13 cellular contexts compared by ENCODE assay signal in genomic region chr9:129639756-129640085, GRCh38. TPM values are rescaled to one million over a fixed set of nuclear protein-coding genes. Genes with fewer than 3 reads are reported as not detected.
DNase-seq lines count a peak whose midpoint lies in the region; ATAC-seq, FAIRE-seq and TF ChIP-seq lines count a peak whose summit lies in the region.
"Had no signal": no experiment of that assay in that cellular context is flagged by ENCODE, and none has a peak within 500 bp of the region (broad histone marks: within the 10 kb centered on the region; RNA-seq: fewer than 3 reads in every experiment).

No MANE protein-coding gene starts in this region.

- H3K9me3 Mint-ChIP-seq in activated naive CD8-positive, alpha-beta T cell treated with anti-CD3 and anti-CD28 coated beads, Interleukin-2, amount 50 U/mL, for 24 hours, result no peaks in the 10 kb centered on the region
- H3K9me3 Mint-ChIP-seq: activated B cell treated with CpG ODN at 0.5 μM for 24 hours had no signal

- FAIRE-seq in A549 (lab: Jason Lieb, UNC), result no peak

- no peaks in the 10 kb centered on the region for H3K9me2 ChIP-seq in GM23248 (ENCODE audit: insufficient read depth)

- peak overlapping the region; percentile 49 for H3K27ac Mint-ChIP-seq in activated naive CD8-positive, alpha-beta T cell treated with anti-CD3 and anti-CD28 coated beads, Interleukin-2, amount 50 U/mL, for 24 hours
- H3K27ac Mint-ChIP-seq: activated B cell treated with CpG ODN at 0.5 μM for 24 hours had no signal

- H3K27ac ChIP-seq in A549 (no peak overlapping the region), GM23248 (peak overlapping the region; percentile 74), layer of hippocampus (ENCODE audit: low read depth, low read length) (peak overlapping the region; percentile 52), spleen (peak overlapping the region in 1 of 8 donors; percentile 18)
- H3K27ac ChIP-seq: C4-2B had no signal

- peak overlapping the region; percentile 88 for H3K9ac ChIP-seq in GM23248

- no peak for TF ChIP-seq EP300 in A549 (IDR thresholded peaks at IDR 0.05)

- H3K4me1 Mint-ChIP-seq in activated naive CD8-positive, alpha-beta T cell treated with anti-CD3 and anti-CD28 coated beads, Interleukin-2, amount 50 U/mL, for 24 hours, result peaks cover 16% of the 10 kb centered on the region

- intact Hi-C loops in spleen (cut with DNase I; ENCODE audit: low total_unique reads), result loop anchor here (10.0 kb wide), 1 partner anchor 145 kb away; no protein-coding TSS in a partner anchor

- WGBS in A549 (ENCODE audit: missing lambda C conversion rate), result 92% methylated on average over 12 of the region's 12 CpGs
- 46 to 52% methylated on average over 12 of the region's 12 CpGs for WGBS in GM23248 (ENCODE audit: low coverage in 1 of 2, low lambda C conversion rate in 2 of 2, missing lambda C conversion rate in 2 of 2), 2 experiments
- 72 to 88% (median 86%) methylated on average over 9 to 12 of the region's 12 CpGs for WGBS in spleen, 5 donors

- H3K79me2 ChIP-seq in GM23248 (ENCODE audit: insufficient read depth), result peaks cover 72% of the 10 kb centered on the region

- in situ Hi-C loops in GM23248 (cut with MboI), result loop anchor here (5.0 kb wide), 1 partner anchor 148 kb away; no protein-coding TSS in a partner anchor

- peaks cover 5% of the 10 kb centered on the region; the same call in 1 of the 2 replicates for H3F3A ChIP-seq in GM23248 (ENCODE audit: insufficient read depth)

- no peak for TF ChIP-seq RAD21 in A549 (conservative IDR thresholded peaks at IDR 0.05 in 1 of 2, IDR thresholded peaks at IDR 0.05 in 1 of 2)

- H3K4me3 ChIP-seq in A549 (no peak overlapping the region), GM23248 (peak overlapping the region; percentile 84), spleen (no peak overlapping the region)

- peaks cover 24% of the 10 kb centered on the region for H3K36me3 ChIP-seq in GM23248 (ENCODE audit: low read depth)
- H3K36me3 ChIP-seq in spleen, result peaks cover 0 to 53% (median 46%) of the 10 kb centered on the region in 6 donors

- no peaks in the 10 kb centered on the region for H4K20me1 ChIP-seq in GM23248 (ENCODE audit: insufficient read depth)

- no peak for TF ChIP-seq POLR2A in A549 (IDR thresholded peaks at IDR 0.05; ENCODE audit: low read length)
- TF ChIP-seq POLR2A in spleen (IDR thresholded peaks at IDR 0.05), result no peak

- DNase-seq in A549 (ENCODE audit: low read depth in 1 of 2, low spot score in 1 of 2) (no peak), GM23248 (no peak), spleen (no peak)
- DNase-seq in activated naive CD8-positive, alpha-beta T cell treated with anti-CD3 and anti-CD28 coated beads, Interleukin-2, amount 50 U/mL, for 24 hours, result no peak
- no peak for DNase-seq in stimulated activated CD4-positive, alpha-beta T cell treated with anti-CD3 and anti-CD28 coated beads, Interleukin-2, amount 100 ng/mL, for 48 hours
- DNase-seq: activated B cell treated with CpG ODN at 0.5 μM for 24 hours; stimulated activated CD4-positive, alpha-beta T cell treated with anti-CD3 and anti-CD28 coated beads, Interleukin-1b, Interleukin-23, amount 100 ng/mL, for 48 hours had no signal

- no peaks in the 10 kb centered on the region for H3K27me3 Mint-ChIP-seq in activated naive CD8-positive, alpha-beta T cell treated with anti-CD3 and anti-CD28 coated beads, Interleukin-2, amount 50 U/mL, for 24 hours
- H3K27me3 Mint-ChIP-seq: activated B cell treated with CpG ODN at 0.5 μM for 24 hours had no signal

- H3K9me3 ChIP-seq in A549 (no peaks in the 10 kb centered on the region), GM23248 (ENCODE audit: low read depth) (no peaks in the 10 kb centered on the region), spleen (no peaks in the 10 kb centered on the region)

- no peaks in the 10 kb centered on the region for H3K27me3 ChIP-seq in GM23248 (replicated peaks; ENCODE audit: insufficient read depth)
- no peaks in the 10 kb centered on the region for H3K27me3 ChIP-seq in layer of hippocampus (ENCODE audit: control insufficient read depth, insufficient read depth, low read length)
- H3K27me3 ChIP-seq in spleen (replicated peaks in 1 of 7), result no peaks in the 10 kb centered on the region

- POLR2A ChIA-PET in A549 (lab: Yijun Ruan, JAX), result interaction anchor here (1.0 to 1.7 kb wide), 3 partner anchors 14 to 500 kb away, joined by 3 to 5 read pairs (median 3); partner anchors contain the start of gene NTMT1

- H2AFZ ChIP-seq in GM23248, result no peak overlapping the region

- TF ChIP-seq CTCF in A549 (IDR thresholded peaks at IDR 0.05) (no peak), spleen (IDR thresholded peaks at IDR 0.05 in 8 of 11, conservative IDR thresholded peaks at IDR 0.05 in 3 of 11) (no peak)

- CTCF ChIA-PET in A549 (lab: Yijun Ruan, JAX), result interaction anchor here (1.0 to 26.2 kb wide), 11 partner anchors 12 to 506 kb away, joined by 3 to 947 read pairs (median 16); partner anchors contain the start of genes C9orf50 and NTMT1

- H3K4me2 ChIP-seq in A549 (peak overlapping the region; percentile 91; the same call in 2 of the 3 replicates), GM23248 (ENCODE audit: unreplicated experiment) (peak overlapping the region; percentile 78)

- peak overlapping the region; percentile 90 for H3K4me3 Mint-ChIP-seq in activated naive CD8-positive, alpha-beta T cell treated with anti-CD3 and anti-CD28 coated beads, Interleukin-2, amount 50 U/mL, for 24 hours

- H3K36me3 Mint-ChIP-seq in activated naive CD8-positive, alpha-beta T cell treated with anti-CD3 and anti-CD28 coated beads, Interleukin-2, amount 50 U/mL, for 24 hours (ENCODE audit: low read depth), result peaks cover 15% of the 10 kb centered on the region

- H3K4me1 ChIP-seq in A549 (peaks cover 18% of the 10 kb centered on the region), GM23248 (ENCODE audit: insufficient read depth) (peaks cover 12% of the 10 kb centered on the region), spleen (peaks cover 15 to 78% (median 51%) of the 10 kb centered on the region in 6 donors)

- no peak for ATAC-seq in A549
- no peak for ATAC-seq in activated naive CD8-positive, alpha-beta T cell treated with anti-CD3 and anti-CD28 coated beads, Interleukin-2, amount 50 U/mL, for 24 hours
- no peak for ATAC-seq in GM21528 (IDR thresholded peaks at IDR 0.05; ENCODE audit: low FRiP score, unreplicated experiment)
- ATAC-seq in GM19463 (IDR thresholded peaks at IDR 0.05; ENCODE audit: unreplicated experiment), result no peak

TF ChIP-seq in A549, 52 proteins besides CTCF, POLR2A, EP300 and RAD21 (continues in another document):
- TF ChIP-seq KDM5A (IDR thresholded peaks at IDR 0.05), result no peak
- no peak; the same call in 1 of the 2 replicates for TF ChIP-seq POLR2AphosphoS2 (conservative IDR thresholded peaks at IDR 0.05; ENCODE audit: low read length)
- TF ChIP-seq PHF8 (IDR thresholded peaks at IDR 0.05; ENCODE audit: borderline replicate concordance, low read depth), result no peak
- TF ChIP-seq ZNF302 (CRISPR knock-in tag; IDR thresholded peaks at IDR 0.05), result no peak
- no peak for TF ChIP-seq JUN (IDR thresholded peaks at IDR 0.05)

RNA-seq across cellular contexts. Expression of gene ASB6, which starts 2.2 kb away (rescaled TPM):
- polyA plus RNA-seq in A549 (2011; rRNA removed) (9.2 and 9.4 TPM in 2 replicates), A549 (2017; fragmentation: RNase III; extraction: RNeasy Plus Mini Kit Qiagen cat#74134 plus additional on column Dnase treatment) (16.3 to 17.3 TPM (median 16.3 TPM) in 3 replicates), GM23248 (2016; fragmentation: Nextera tagmentation; extraction: Ambion mirVana) (24.1 and 24.4 TPM in 2 replicates), spleen (10 to 100 TPM; 11.5 to 23.2 (median 17.8) TPM)
- polyA plus RNA-seq in A549 (2012; cell fraction: cytosol; rRNA removed), result 19.0 and 23.7 TPM in 2 replicates
- polyA plus RNA-seq in A549 (2012; cell fraction: nucleus; rRNA removed), result 31.4 and 37.7 TPM in 2 replicates
- polyA minus RNA-seq in A549 (2011; rRNA and poly(A)+ RNA removed), result 7.4 and 8.4 TPM in 2 replicates
- total RNA-seq in GM23248 (2014; rRNA removed; shearing (Covaris generic)), result 22.9 and 24.9 TPM in 2 replicates
- total RNA-seq in spleen, result 10 to 100 TPM; 17.2 to 30.8 (median 22.3) TPM

RNA-seq across cellular contexts. Expression of gene NTMT1, which starts 13.8 kb away (rescaled TPM):
- 39.2 and 49.4 TPM in 2 replicates for polyA plus RNA-seq in A549 (2011; rRNA removed)
- 114 and 118 TPM in 2 replicates for polyA plus RNA-seq in A549 (2012; cell fraction: cytosol; rRNA removed)
- 71.4 and 87.0 TPM in 2 replicates for polyA plus RNA-seq in A549 (2012; cell fraction: nucleus; rRNA removed)
- polyA plus RNA-seq in A549 (2017; fragmentation: RNase III; extraction: RNeasy Plus Mini Kit Qiagen cat#74134 plus additional on column Dnase treatment), result 75.8 to 96.4 TPM (median 92.2 TPM) in 3 replicates
- polyA minus RNA-seq in A549 (2011; rRNA and poly(A)+ RNA removed), result 29.6 and 37.6 TPM in 2 replicates
- total RNA-seq in GM23248 (2014; rRNA removed; shearing (Covaris generic)), result 32.6 and 44.5 TPM in 2 replicates
- 115 TPM in 2 replicates for polyA plus RNA-seq in GM23248 (2016; fragmentation: Nextera tagmentation; extraction: Ambion mirVana)
- total RNA-seq in spleen, result 10 to 100 TPM; 22.8 to 49.3 (median 35.8) TPM
- polyA plus RNA-seq in spleen, result 10 to 100 TPM; 24.8 to 50.5 (median 39.1) TPM

RNA-seq across cellular contexts. Expression of gene C9orf50, which starts 18.8 kb away (rescaled TPM):
- polyA plus RNA-seq in A549 (2011; rRNA removed) (0.10 TPM in 1 of 2 replicates, not detected in the other), A549 (2017; fragmentation: RNase III; extraction: RNeasy Plus Mini Kit Qiagen cat#74134 plus additional on column Dnase treatment) (0.05 TPM in 1 of 3 replicates, not detected in the others), GM23248 (2016; fragmentation: Nextera tagmentation; extraction: Ambion mirVana) (0.23 and 0.56 TPM in 2 replicates), spleen (under 1 TPM; 0.12 to 0.46 (median 0.16) TPM)
- 0.08 TPM in 1 of 2 replicates, not detected in the other for polyA plus RNA-seq in A549 (2012; cell fraction: cytosol; rRNA removed)
- polyA plus RNA-seq in A549 (2012; cell fraction: nucleus; rRNA removed), result 0.07 TPM in 1 of 2 replicates, not detected in the other
- not detected in 2 replicates for polyA minus RNA-seq in A549 (2011; rRNA and poly(A)+ RNA removed)
- 0.32 TPM in 1 of 2 replicates, not detected in the other for total RNA-seq in GM23248 (2014; rRNA removed; shearing (Covaris generic))
- total RNA-seq in spleen, result under 1 TPM in 1 of 7 donors, not detected in 6; 0.22 TPM
- total RNA-seq: activated B cell treated with CpG ODN at 0.5 μM for 24 hours, omental fat pad, temporal lobe had no signal

RNA-seq across cellular contexts. Expression of gene PRRX2, which starts 25.7 kb away (rescaled TPM):
- polyA plus RNA-seq in A549 (2011; rRNA removed) (0.90 and 0.95 TPM in 2 replicates), A549 (2017; fragmentation: RNase III; extraction: RNeasy Plus Mini Kit Qiagen cat#74134 plus additional on column Dnase treatment) (2.2 to 2.7 TPM (median 2.3 TPM) in 3 replicates), GM23248 (2016; fragmentation: Nextera tagmentation; extraction: Ambion mirVana) (137 and 141 TPM in 2 replicates), spleen (1 to 10 TPM in 1 of 3 donors, under 1 TPM in 2; 0.32 to 1.5 (median 0.83) TPM)
- 4.3 and 6.6 TPM in 2 replicates for polyA plus RNA-seq in A549 (2012; cell fraction: cytosol; rRNA removed)
- polyA plus RNA-seq in A549 (2012; cell fraction: nucleus; rRNA removed), result 3.9 and 5.1 TPM in 2 replicates
- polyA minus RNA-seq in A549 (2011; rRNA and poly(A)+ RNA removed), result 0.79 and 1.0 TPM in 2 replicates
- 145 and 169 TPM in 2 replicates for total RNA-seq in GM23248 (2014; rRNA removed; shearing (Covaris generic))
- under 1 TPM in 2 of 7 donors, not detected in 5; 0.47 to 0.54 TPM for total RNA-seq in spleen
- total RNA-seq: activated B cell treated with CpG ODN at 0.5 μM for 24 hours had no signal

Comparison
In these comparisons a context has a peak if more than half of its experiments do, and no peak if none do; other contexts are left out.
1. H3K27ac ChIP-seq: peak in GM23248 (single experiment) and layer of hippocampus (single experiment); none in A549 (0 of 2).